9 cellular contexts compared by ENCODE assay signal in the genomic region with DNA sequence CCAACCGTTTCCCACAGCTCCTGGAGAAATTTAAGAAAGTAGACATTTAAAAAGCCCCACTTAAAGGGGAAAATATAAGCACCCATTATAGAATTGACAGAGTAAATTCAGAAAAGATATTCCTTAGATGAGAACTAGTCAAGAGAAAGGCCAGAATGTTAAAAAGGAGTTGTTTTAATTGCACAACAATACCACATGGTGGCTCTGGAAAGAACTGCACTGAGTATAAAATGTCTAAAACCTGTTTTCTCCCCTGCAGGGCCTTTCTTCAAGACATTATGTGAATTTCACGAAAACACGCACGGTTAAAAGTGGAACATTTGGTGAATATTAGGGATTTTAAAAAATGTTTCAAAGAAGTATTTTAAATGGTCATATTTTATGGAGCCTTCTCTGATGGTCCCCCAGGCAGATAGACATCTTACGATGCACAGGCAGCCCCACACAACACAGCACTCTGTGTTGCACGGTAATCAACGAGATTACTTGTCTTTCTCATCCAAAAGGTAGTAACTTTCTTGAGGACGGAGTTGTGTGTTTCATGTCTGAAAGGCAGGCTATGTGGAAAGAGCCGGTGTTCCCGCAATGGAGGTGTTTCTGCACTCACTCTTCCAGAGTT.
A peak's percentile ranks its signal among the peaks of the same experiment; 100 is the strongest.
DNase-seq lines count a peak whose midpoint lies in the region; ATAC-seq, FAIRE-seq and TF ChIP-seq lines count a peak whose summit lies in the region.
"Had no signal": no experiment of that assay in that cellular context is flagged by ENCODE, and none has a peak within 500 bp of the region (broad histone marks: within the 10 kb centered on the region; RNA-seq: fewer than 3 reads in every experiment).

No MANE protein-coding gene starts in this region.

- TF ChIP-seq EP300 in HepG2 (IDR thresholded peaks at IDR 0.05; ENCODE audit: low read depth in 2 of 2, low read length in 2 of 2) (no peak), HepG2 (CRISPR knock-in tag; IDR thresholded peaks at IDR 0.05; ENCODE audit: borderline replicate concordance) (no peak)

- H2AFZ ChIP-seq in HepG2 (ENCODE audit: low read length), result no peak overlapping the region

- H3K27ac ChIP-seq in HepG2 (ENCODE audit: extremely low read length, insufficient read depth, low read length), result no peak overlapping the region
- H3K27ac ChIP-seq in right lobe of liver, result no peak overlapping the region
- peak overlapping the region in 1 of 2 donors; percentile 1 for H3K27ac ChIP-seq in right atrium auricular region

- no peak for TF ChIP-seq RAD21 in HepG2 (CRISPR knock-in tag; IDR thresholded peaks at IDR 0.05)

- intact Hi-C loops in HepG2 (cut with micrococcal nuclease; ENCODE audit: unreplicated experiment), result no loop called here
- intact Hi-C loops in right lobe of liver (cut with DNase I), result no loop called here

- H3K4me1 ChIP-seq in HepG2 (ENCODE audit: insufficient read depth, low read length) (no peaks in the 10 kb centered on the region), right lobe of liver (no peaks in the 10 kb centered on the region), right atrium auricular region (no peaks in the 10 kb centered on the region)

- WGBS in HepG2 (ENCODE audit: low lambda C conversion rate), result 37% methylated on average over 10 of the region's 10 CpGs
- WGBS in right lobe of liver (ENCODE audit: insufficient coverage, low coverage, low lambda C conversion rate, missing lambda C conversion rate), result 60% methylated on average over 10 of the region's 10 CpGs

- no peak overlapping the region for H3K9ac ChIP-seq in HepG2 (ENCODE audit: insufficient read depth, low read depth, low read length)

- H3K79me2 ChIP-seq in HepG2 (ENCODE audit: insufficient read depth, low read length), result no peaks in the 10 kb centered on the region

- TF ChIP-seq POLR2A in HepG2 (IDR thresholded peaks at IDR 0.05; ENCODE audit: insufficient read depth in 1 of 2, low read depth in 2 of 2, low read length in 2 of 2), result no peak
- TF ChIP-seq POLR2A in right lobe of liver (IDR thresholded peaks at IDR 0.05), result no peak

- POLR2A ChIA-PET in HepG2 (lab: Yijun Ruan, JAX), result no interaction called here

- H4K20me1 ChIP-seq in HepG2 (ENCODE audit: insufficient read depth, low read length), result no peaks in the 10 kb centered on the region

- DNase-seq in HepG2 (ENCODE audit: low spot score) (no peak), right lobe of liver (no peak), right atrium auricular region (ENCODE audit: low spot score) (no peak), activated gamma-delta T cell (lab: John Stamatoyannopoulos, UW) (no peak)
- DNase-seq in NK-92 treated with Interleukin-12 subunit alpha and Interleukin-12 subunit beta, amount 100 ng/mL, for 24 hours (lab: John Stamatoyannopoulos, UW), result no peak
- DNase-seq: activated CD4-positive, alpha-beta T cell treated with anti-CD3 and anti-CD28 coated beads, Interleukin-2, amount 50 U/mL, for 48 hours had no signal

- CTCF ChIA-PET in HepG2 (lab: Yijun Ruan, JAX; ENCODE audit: low intra/inter-chr PET ratio, low total read pairs), result no interaction called here

- FAIRE-seq in HepG2 (lab: Jason Lieb, UNC), result no peak

- H3K4me2 ChIP-seq in HepG2 (ENCODE audit: low read depth, low read length), result no peak overlapping the region

- in situ Hi-C loops in HepG2 (cut with HindIII; ENCODE audit: extremely low pct_ligation_motif_present, low pct_unique_long_range_greater_than_20kb), result no loop called here

- H3K9me3 ChIP-seq in HepG2 (ENCODE audit: low read length) (no peaks in the 10 kb centered on the region), right lobe of liver (no peaks in the 10 kb centered on the region), right atrium auricular region (no peaks in the 10 kb centered on the region)

- H3K27me3 ChIP-seq in HepG2 (ENCODE audit: control insufficient read depth in 1 of 2, insufficient read depth in 2 of 2, low read length in 2 of 2), result no peaks in the 10 kb centered on the region
- H3K27me3 ChIP-seq in right lobe of liver, result no peaks in the 10 kb centered on the region
- no peaks in the 10 kb centered on the region for H3K27me3 ChIP-seq in right atrium auricular region

- TF ChIP-seq CTCF in HepG2 (CRISPR knock-in tag; IDR thresholded peaks at IDR 0.05) (no peak), right lobe of liver (IDR thresholded peaks at IDR 0.05) (peak in 2 of 4 donors; percentile 16 to 24), WI38 (IDR thresholded peaks at IDR 0.05; ENCODE audit: low read depth, low read length) (peak; percentile 42; the same call in 1 of the 2 replicates), right atrium auricular region (IDR thresholded peaks at IDR 0.05) (peak; percentile 21 to 77)

- no TSS peak for BruUV-seq in HepG2 (replicated peaks; lab: Mats Ljungman, UMichigan)

- H3K36me3 ChIP-seq in HepG2 (replicated peaks in 1 of 2; ENCODE audit: control insufficient read depth in 1 of 2, insufficient read depth in 2 of 2, low read length in 2 of 2), result no peaks in the 10 kb centered on the region
- H3K36me3 ChIP-seq in right lobe of liver, result no peaks in the 10 kb centered on the region
- no peaks in the 10 kb centered on the region for H3K36me3 ChIP-seq in right atrium auricular region

- ATAC-seq in HepG2 (peak; percentile 40; the same call in 1 of the 3 replicates), right lobe of liver (no peak), GM18870 (IDR thresholded peaks at IDR 0.05; ENCODE audit: unreplicated experiment) (no peak), HG03039 (IDR thresholded peaks at IDR 0.05; ENCODE audit: unreplicated experiment) (no peak)

- no peak overlapping the region for H3K4me3 ChIP-seq in HepG2 (replicated peaks in 1 of 3; ENCODE audit: insufficient read depth in 1 of 3, low read depth in 2 of 3, low read length in 3 of 3)
- H3K4me3 ChIP-seq in right lobe of liver, result no peak overlapping the region
- no peak overlapping the region for H3K4me3 ChIP-seq in WI38 (ENCODE audit: low read depth, low read length)
- H3K4me3 ChIP-seq in right atrium auricular region, result no peak overlapping the region

TF ChIP-seq in HepG2, 621 proteins besides CTCF, POLR2A, EP300 and RAD21:
- TF ChIP-seq STAG1 (CRISPR knock-in tag; IDR thresholded peaks at IDR 0.05) (peak; percentile 25; the same call in 1 of the 2 replicates), SYNCRIP (IDR thresholded peaks at IDR 0.05; ENCODE audit: insufficient read depth, low read depth, low read length) (no peak), HDAC2 (CRISPR knock-in tag; IDR thresholded peaks at IDR 0.05) (no peak)
TF ChIP-seq in HepG2: peak in this region for 1.
